1 cellular context compared by ENCODE assay signal in genomic region chr17:75712480-75712879, GRCh38.
TF ChIP-seq lines count a peak whose summit lies in the region.

No MANE protein-coding gene starts in this region.

TF ChIP-seq in IMR-90, 13 proteins besides CTCF, POLR2A, EP300 and RAD21:
- TF ChIP-seq RFX5 (IDR thresholded peaks at IDR 0.05; ENCODE audit: low read depth, low read length) (no peak), CEBPB (IDR thresholded peaks at IDR 0.05; ENCODE audit: low read depth, low read length) (peak; percentile 21; the same call in 1 of the 2 replicates)
